ENCODE assay signal across 1 cellular context in genomic region chr11:83157755-83158473, GRCh38.
TF ChIP-seq lines count a peak whose summit lies in the region.

No MANE protein-coding gene starts in this region.

TF ChIP-seq in HepG2, 621 proteins besides CTCF, POLR2A, EP300 and RAD21 (continued from another document):
- no peak for TF ChIP-seq ZNF703 (CRISPR knock-in tag; IDR thresholded peaks at IDR 0.05; ENCODE audit: borderline replicate concordance)
- no peak for TF ChIP-seq GABPA (IDR thresholded peaks at IDR 0.05; ENCODE audit: low read depth, low read length)
- peak; percentile 67; the same call in 1 of the 2 replicates for TF ChIP-seq GABPA (CRISPR knock-in tag; IDR thresholded peaks at IDR 0.05; ENCODE audit: low read depth)
- TF ChIP-seq ZNF282 (IDR thresholded peaks at IDR 0.05; ENCODE audit: partially characterized antibody) = no peak
- TF ChIP-seq NFKBIZ (CRISPR knock-in tag; IDR thresholded peaks at IDR 0.05) = no peak
- TF ChIP-seq, protein P1, sequence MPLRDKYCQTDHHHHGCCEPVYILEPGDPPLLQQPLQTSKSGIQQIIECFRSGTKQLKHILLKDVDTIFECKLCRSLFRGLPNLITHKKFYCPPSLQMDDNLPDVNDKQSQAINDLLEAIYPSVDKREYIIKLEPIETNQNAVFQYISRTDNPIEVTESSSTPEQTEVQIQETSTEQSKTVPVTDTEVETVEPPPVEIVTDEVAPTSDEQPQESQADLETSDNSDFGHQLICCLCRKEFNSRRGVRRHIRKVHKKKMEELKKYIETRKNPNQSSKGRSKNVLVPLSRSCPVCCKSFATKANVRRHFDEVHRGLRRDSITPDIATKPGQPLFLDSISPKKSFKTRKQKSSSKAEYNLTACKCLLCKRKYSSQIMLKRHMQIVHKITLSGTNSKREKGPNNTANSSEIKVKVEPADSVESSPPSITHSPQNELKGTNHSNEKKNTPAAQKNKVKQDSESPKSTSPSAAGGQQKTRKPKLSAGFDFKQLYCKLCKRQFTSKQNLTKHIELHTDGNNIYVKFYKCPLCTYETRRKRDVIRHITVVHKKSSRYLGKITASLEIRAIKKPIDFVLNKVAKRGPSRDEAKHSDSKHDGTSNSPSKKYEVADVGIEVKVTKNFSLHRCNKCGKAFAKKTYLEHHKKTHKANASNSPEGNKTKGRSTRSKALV (CRISPR knock-in tag; IDR thresholded peaks at IDR 0.05) = no peak
- no peak for TF ChIP-seq TOE1 (CRISPR knock-in tag; IDR thresholded peaks at IDR 0.05)
- peak; percentile 87 for TF ChIP-seq YY1 (IDR thresholded peaks at IDR 0.05; ENCODE audit: insufficient read depth, insufficient replicate concordance, low read depth, low read length)
- TF ChIP-seq ZNF552 (CRISPR knock-in tag; IDR thresholded peaks at IDR 0.05; ENCODE audit: borderline replicate concordance) = no peak
- no peak for TF ChIP-seq ZNF576 (CRISPR knock-in tag; IDR thresholded peaks at IDR 0.05)
- TF ChIP-seq HNF1A (IDR thresholded peaks at IDR 0.05; ENCODE audit: low read depth) = no peak
- TF ChIP-seq HNF1A (CRISPR knock-in tag; IDR thresholded peaks at IDR 0.05; ENCODE audit: borderline replicate concordance) = peak; percentile 31; the same call in 1 of the 2 replicates
- TF ChIP-seq ZNF792 (CRISPR knock-in tag; IDR thresholded peaks at IDR 0.05) = peak; percentile 30; the same call in 1 of the 2 replicates
- no peak for TF ChIP-seq HNF4A (CRISPR knock-in tag; IDR thresholded peaks at IDR 0.05)
- no peak for TF ChIP-seq ISL2 (CRISPR knock-in tag; IDR thresholded peaks at IDR 0.05)
- no peak for TF ChIP-seq TBP (CRISPR knock-in tag; IDR thresholded peaks at IDR 0.05)
- 0 out of 2 replicates have a peak, but pooled peaks have one; percentile 8 for TF ChIP-seq ZNF589 (CRISPR knock-in tag; conservative IDR thresholded peaks at IDR 0.05)
- no peak for TF ChIP-seq NFE2L2 (IDR thresholded peaks at IDR 0.05; ENCODE audit: low read length)
- peak; percentile 77; the same call in 1 of the 2 replicates for TF ChIP-seq YEATS4 (CRISPR knock-in tag; IDR thresholded peaks at IDR 0.05; ENCODE audit: borderline replicate concordance)
- no peak for TF ChIP-seq ZBTB40 (IDR thresholded peaks at IDR 0.05)
- TF ChIP-seq ZBTB40 (CRISPR knock-in tag; IDR thresholded peaks at IDR 0.05) = 0 out of 2 replicates have a peak, but pooled peaks have one; percentile 15
- no peak for TF ChIP-seq KAT8 (CRISPR knock-in tag; IDR thresholded peaks at IDR 0.05)
- TF ChIP-seq, protein P2, sequence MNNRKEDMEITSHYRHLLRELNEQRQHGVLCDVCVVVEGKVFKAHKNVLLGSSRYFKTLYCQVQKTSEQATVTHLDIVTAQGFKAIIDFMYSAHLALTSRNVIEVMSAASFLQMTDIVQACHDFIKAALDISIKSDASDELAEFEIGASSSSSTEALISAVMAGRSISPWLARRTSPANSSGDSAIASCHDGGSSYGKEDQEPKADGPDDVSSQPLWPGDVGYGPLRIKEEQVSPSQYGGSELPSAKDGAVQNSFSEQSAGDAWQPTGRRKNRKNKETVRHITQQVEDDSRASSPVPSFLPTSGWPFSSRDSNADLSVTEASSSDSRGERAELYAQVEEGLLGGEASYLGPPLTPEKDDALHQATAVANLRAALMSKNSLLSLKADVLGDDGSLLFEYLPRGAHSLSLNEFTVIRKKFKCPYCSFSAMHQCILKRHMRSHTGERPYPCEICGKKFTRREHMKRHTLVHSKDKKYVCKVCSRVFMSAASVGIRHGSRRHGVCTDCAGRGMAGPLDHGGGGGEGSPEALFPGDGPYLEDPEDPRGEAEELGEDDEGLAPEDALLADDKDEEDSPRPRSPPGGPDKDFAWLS (CRISPR knock-in tag; IDR thresholded peaks at IDR 0.05; ENCODE audit: borderline replicate concordance) = no peak
- peak; percentile 2; the same call in 1 of the 2 replicates for TF ChIP-seq ZSCAN21 (CRISPR knock-in tag; IDR thresholded peaks at IDR 0.05; ENCODE audit: borderline replicate concordance)
- TF ChIP-seq ZNF326 (CRISPR knock-in tag; IDR thresholded peaks at IDR 0.05; ENCODE audit: borderline replicate concordance) = no peak
- 0 out of 2 replicates have a peak, but pooled peaks have one; percentile 41 for TF ChIP-seq SMYD3 (CRISPR knock-in tag; IDR thresholded peaks at IDR 0.05)
- TF ChIP-seq ZNF749 (CRISPR knock-in tag; IDR thresholded peaks at IDR 0.05; ENCODE audit: borderline replicate concordance) = 0 out of 2 replicates have a peak, but pooled peaks have one; percentile 18
- TF ChIP-seq, protein P3, sequence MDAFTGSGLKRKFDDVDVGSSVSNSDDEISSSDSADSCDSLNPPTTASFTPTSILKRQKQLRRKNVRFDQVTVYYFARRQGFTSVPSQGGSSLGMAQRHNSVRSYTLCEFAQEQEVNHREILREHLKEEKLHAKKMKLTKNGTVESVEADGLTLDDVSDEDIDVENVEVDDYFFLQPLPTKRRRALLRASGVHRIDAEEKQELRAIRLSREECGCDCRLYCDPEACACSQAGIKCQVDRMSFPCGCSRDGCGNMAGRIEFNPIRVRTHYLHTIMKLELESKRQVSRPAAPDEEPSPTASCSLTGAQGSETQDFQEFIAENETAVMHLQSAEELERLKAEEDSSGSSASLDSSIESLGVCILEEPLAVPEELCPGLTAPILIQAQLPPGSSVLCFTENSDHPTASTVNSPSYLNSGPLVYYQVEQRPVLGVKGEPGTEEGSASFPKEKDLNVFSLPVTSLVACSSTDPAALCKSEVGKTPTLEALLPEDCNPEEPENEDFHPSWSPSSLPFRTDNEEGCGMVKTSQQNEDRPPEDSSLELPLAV (CRISPR knock-in tag; conservative IDR thresholded peaks at IDR 0.05; ENCODE audit: low read depth) = no peak
- TF ChIP-seq ZNF44 (CRISPR knock-in tag; IDR thresholded peaks at IDR 0.05) = no peak
- TF ChIP-seq SRSF9 (IDR thresholded peaks at IDR 0.05; ENCODE audit: borderline replicate concordance, insufficient read depth, low read depth, low read length, poor library complexity, severe bottlenecking) = no peak
- TF ChIP-seq ZNF740 (CRISPR knock-in tag; IDR thresholded peaks at IDR 0.05) = peak; percentile 80; the same call in 1 of the 2 replicates
